ENCODE assay signal across 1 cellular context in genomic region chr5:43303242-43303641, GRCh38.
TF ChIP-seq lines count a peak whose summit lies in the region.

No MANE protein-coding gene starts in this region.

TF ChIP-seq in K562, 482 proteins besides CTCF, POLR2A, EP300 and RAD21:
- TF ChIP-seq ATF3 (IDR thresholded peaks at IDR 0.05) (no peak), ATF3 (CRISPR knock-in tag; conservative IDR thresholded peaks at IDR 0.05) (no peak), RBFOX2 (IDR thresholded peaks at IDR 0.05; ENCODE audit: low read depth, low read length) (peak; percentile 31; the same call in 1 of the 2 replicates)
